Comparison of ENCODE assay signal across 9 cellular contexts in genomic region chr11:134126197-134126822, GRCh38. TPM values are rescaled to one million over a fixed set of nuclear protein-coding genes. Genes with fewer than 3 reads are reported as not detected.
DNase-seq lines count a peak whose midpoint lies in the region; FAIRE-seq and TF ChIP-seq lines count a peak whose summit lies in the region.
"Had no signal": no experiment of that assay in that cellular context is flagged by ENCODE, and none has a peak within 500 bp of the region (broad histone marks: within the 10 kb centered on the region; RNA-seq: fewer than 3 reads in every experiment).

No MANE protein-coding gene starts in this region.

- no peak overlapping the region for H3K4me2 ChIP-seq in MM.1S (ENCODE audit: low read depth, low read length)

- no peaks in the 10 kb centered on the region for H4K20me1 ChIP-seq in MM.1S (ENCODE audit: insufficient read depth, low read length)

- H3K36me3 ChIP-seq in HUES64 (ENCODE audit: insufficient read depth, low read length) (no peaks in the 10 kb centered on the region), muscle layer of duodenum (ENCODE audit: control insufficient read depth in 1 of 2, insufficient read depth in 2 of 2, low read length in 2 of 2) (no peaks in the 10 kb centered on the region), MM.1S (replicated peaks; ENCODE audit: insufficient read depth, low read length) (no peaks in the 10 kb centered on the region)

- H2AFZ ChIP-seq in MM.1S (ENCODE audit: low read length): no peak overlapping the region

- H3K27ac ChIP-seq in HUES64 (ENCODE audit: low read depth, low read length) (no peak overlapping the region), muscle layer of duodenum (ENCODE audit: low read length) (peak overlapping the region; percentile 79), MM.1S (ENCODE audit: low read length) (no peak overlapping the region)

- no peaks in the 10 kb centered on the region for H3K9me3 ChIP-seq in HUES64 (ENCODE audit: insufficient read depth, low read depth, low read length)
- no peaks in the 10 kb centered on the region for H3K9me3 ChIP-seq in muscle layer of duodenum (ENCODE audit: control insufficient read depth in 1 of 2, low read length in 2 of 2)
- H3K9me3 ChIP-seq in MM.1S (replicated peaks; ENCODE audit: insufficient read depth, low read length): no peaks in the 10 kb centered on the region

- H3K4me3 ChIP-seq in HUES64 (ENCODE audit: low read length): no peak overlapping the region
- H3K4me3 ChIP-seq in epithelial cell of esophagus (ENCODE audit: low read length): no peak overlapping the region
- H3K4me3 ChIP-seq in muscle layer of duodenum (ENCODE audit: low read depth in 1 of 2, low read length in 2 of 2): peak overlapping the region in 1 of 2 donors; percentile 64
- no peak overlapping the region for H3K4me3 ChIP-seq in MM.1S (ENCODE audit: low read length)

- no peaks in the 10 kb centered on the region for H3K79me2 ChIP-seq in MM.1S (ENCODE audit: low read length)

- 44% methylated on average over 1 of the region's 1 CpG for WGBS in HUES64

- no peak for FAIRE-seq in D721Med (lab: Jason Lieb, UNC)

- 0 out of 2 replicates have a peak overlapping the region, but pooled peaks have one; percentile 7 for H3K9ac ChIP-seq in HUES64 (ENCODE audit: low read depth, low read length)
- H3K9ac ChIP-seq in MM.1S (ENCODE audit: low read length): no peak overlapping the region

- DNase-seq in AG08396 (ENCODE audit: low spot score) (peak; percentile 90), epithelial cell of esophagus (ENCODE audit: low read depth) (peak; percentile 75), GM19240 (ENCODE audit: insufficient read length, low spot score) (no peak), D721Med (ENCODE audit: insufficient read length, low spot score) (no peak), MM.1S (no peak)
- DNase-seq in central memory CD4-positive, alpha-beta T cell: no peak
- DNase-seq: GDM1 had no signal

- H3K4me1 ChIP-seq in HUES64 (ENCODE audit: insufficient read depth, low read length) (peaks cover 23% of the 10 kb centered on the region), muscle layer of duodenum (ENCODE audit: control insufficient read depth in 1 of 2, insufficient read depth in 2 of 2, low read length in 2 of 2) (peaks cover 6 to 32% of the 10 kb centered on the region in 2 donors), MM.1S (ENCODE audit: low read length) (no peaks in the 10 kb centered on the region)

- no peaks in the 10 kb centered on the region for H3F3A ChIP-seq in MM.1S (ENCODE audit: insufficient read depth, low read length)

- H3K27me3 ChIP-seq in HUES64 (ENCODE audit: insufficient read depth, low read length) (peaks cover 22% of the 10 kb centered on the region), muscle layer of duodenum (ENCODE audit: low read depth, low read length) (peaks cover 10% of the 10 kb centered on the region), MM.1S (replicated peaks; ENCODE audit: insufficient read depth, low read length) (no peaks in the 10 kb centered on the region; the same call in 1 of the 2 replicates)

- no peaks in the 10 kb centered on the region for H3K9me2 ChIP-seq in MM.1S (replicated peaks; ENCODE audit: insufficient read depth, low read length)

- TF ChIP-seq CTCF in epithelial cell of esophagus (IDR thresholded peaks at IDR 0.05; ENCODE audit: insufficient read depth, low read depth, low read length, missing control alignments) (no peak), D721Med (IDR thresholded peaks at IDR 0.05; ENCODE audit: insufficient read depth, missing control alignments) (no peak), MM.1S (IDR thresholded peaks at IDR 0.05; ENCODE audit: low read length) (no peak)

RNA-seq across cellular contexts. Expression of gene JAM3, which starts 57.4 kb away (rescaled TPM):
- polyA plus RNA-seq in HUES64 (2013, experiment 1 of 2): 38.0 TPM
- polyA plus RNA-seq in HUES64 (2013, experiment 2 of 2): 41.1 TPM

Comparison
In these comparisons a context has a peak if more than half of its experiments do, and no peak if none do; other contexts are left out.
1. DNase-seq: peak in AG08396 (single experiment) and epithelial cell of esophagus (single experiment); none in GM19240 (single experiment), D721Med (single experiment), central memory CD4-positive, alpha-beta T cell (single experiment) and MM.1S (single experiment).